Comparison of ENCODE assay signal across 8 cellular contexts in genomic region chr2:162333968-162334367, GRCh38. TPM values are rescaled to one million over a fixed set of nuclear protein-coding genes. Genes with fewer than 3 reads are reported as not detected.
A peak's percentile ranks its signal among the peaks of the same experiment; 100 is the strongest.
DNase-seq lines count a peak whose midpoint lies in the region; ATAC-seq and TF ChIP-seq lines count a peak whose summit lies in the region.

No MANE protein-coding gene starts in this region.

- H2AFZ ChIP-seq in Loucy (ENCODE audit: low read length) = no peak overlapping the region

- H3K9me3 Mint-ChIP-seq in MCF 10A (ENCODE audit: unreplicated experiment) = no peaks in the 10 kb centered on the region

- H3K9me3 ChIP-seq in breast epithelium = no peaks in the 10 kb centered on the region
- no peaks in the 10 kb centered on the region for H3K9me3 ChIP-seq in Loucy (ENCODE audit: insufficient read depth, low read depth, low read length)
- H3K9me3 ChIP-seq in ascending aorta = no peaks in the 10 kb centered on the region

- POLR2A ChIA-PET in MCF 10A (lab: Yijun Ruan, JAX) = interaction anchor here (1.0 to 1.7 kb wide), 2 partner anchors 12 to 179 kb away, joined by 3 read pairs; no protein-coding TSS in a partner anchor

- CTCF ChIA-PET in MCF 10A (lab: Yijun Ruan, JAX) = interaction anchor here (0.7 to 1.8 kb wide), 13 partner anchors 14 to 325 kb away, joined by 3 to 12 read pairs (median 3); partner anchors contain the start of gene IFIH1

- H3K9me2 ChIP-seq in Loucy (replicated peaks; ENCODE audit: low read depth, low read length) = no peaks in the 10 kb centered on the region

- H3K4me3 Mint-ChIP-seq in MCF 10A (ENCODE audit: unreplicated experiment) = no peak overlapping the region

- H3K27me3 ChIP-seq in breast epithelium (no peaks in the 10 kb centered on the region), Loucy (ENCODE audit: insufficient read depth, low read length, poor library complexity, severe bottlenecking) (no peaks in the 10 kb centered on the region), ascending aorta (no peaks in the 10 kb centered on the region)

- no peak overlapping the region for H3K4me2 ChIP-seq in Loucy (ENCODE audit: low read depth, low read length, poor library complexity, severe bottlenecking)

- no TSS peak for BruUV-seq in MCF 10A (replicated peaks; lab: Mats Ljungman, UMichigan)

- H3K79me2 ChIP-seq in Loucy (ENCODE audit: insufficient read depth, low read length) = no peaks in the 10 kb centered on the region

- no peaks in the 10 kb centered on the region for H3K4me1 ChIP-seq in breast epithelium
- H3K4me1 ChIP-seq in Loucy (ENCODE audit: insufficient read depth, low read length, poor library complexity, severe bottlenecking) = no peaks in the 10 kb centered on the region
- H3K4me1 ChIP-seq in ascending aorta = no peaks in the 10 kb centered on the region

- no peaks in the 10 kb centered on the region for H3K36me3 Mint-ChIP-seq in MCF 10A (ENCODE audit: insufficient read depth, unreplicated experiment)

- no peaks in the 10 kb centered on the region for H3K36me3 ChIP-seq in breast epithelium
- H3K36me3 ChIP-seq in Loucy (ENCODE audit: insufficient read depth, low read length) = no peaks in the 10 kb centered on the region
- H3K36me3 ChIP-seq in ascending aorta = no peaks in the 10 kb centered on the region

- H3K4me1 Mint-ChIP-seq in MCF 10A (ENCODE audit: insufficient read depth, unreplicated experiment) = no peaks in the 10 kb centered on the region

- H3K4me3 ChIP-seq in breast epithelium = no peak overlapping the region
- no peak overlapping the region for H3K4me3 ChIP-seq in Loucy (ENCODE audit: low read length, poor library complexity, severe bottlenecking)
- no peak overlapping the region for H3K4me3 ChIP-seq in ascending aorta

- ATAC-seq in GM21825 (IDR thresholded peaks at IDR 0.05; ENCODE audit: unreplicated experiment) = peak; percentile 60

- TF ChIP-seq POLR2A in breast epithelium (IDR thresholded peaks at IDR 0.05) = no peak

- H3K27ac ChIP-seq in breast epithelium (no peak overlapping the region), ascending aorta (no peak overlapping the region)

- H3K27me3 Mint-ChIP-seq in MCF 10A (ENCODE audit: insufficient read depth, unreplicated experiment) = peaks cover 21% of the 10 kb centered on the region

- no peak overlapping the region for H3K9ac ChIP-seq in Loucy (ENCODE audit: low read depth, low read length, poor library complexity, severe bottlenecking)

- TF ChIP-seq CTCF in MCF 10A (IDR thresholded peaks at IDR 0.05; ENCODE audit: unreplicated experiment) (peak; percentile 50), breast epithelium (IDR thresholded peaks at IDR 0.05) (no peak), Loucy (conservative IDR thresholded peaks at IDR 0.05; ENCODE audit: low read length) (peak; percentile 67), ascending aorta (IDR thresholded peaks at IDR 0.05) (peak in 2 of 3 experiments; percentile 18 to 40)

- intact Hi-C loops in MCF 10A (cut with micrococcal nuclease) (no loop called here), breast epithelium (cut with DNase I; ENCODE audit: low total_unique reads) (no loop called here), ascending aorta (cut with DNase I) (no loop called here)

- peak; percentile 58 for DNase-seq in MCF 10A (ENCODE audit: unreplicated experiment)
- no peak for DNase-seq in breast epithelium (ENCODE audit: low spot score in 2 of 2)
- DNase-seq in ascending aorta (ENCODE audit: low spot score in 2 of 2) = no peak
- DNase-seq in mucosa of gallbladder (ENCODE audit: low spot score) = peak; percentile 30
- no peak for DNase-seq in DMS153 (lab: John Stamatoyannopoulos, UW)
- DNase-seq in stimulated activated CD4-positive, alpha-beta T cell treated with anti-CD3 and anti-CD28 coated beads, Interleukin-12 subunit alpha, Interleukin-12 subunit beta, amount 100 ng/mL, for 4 hours = no peak

- no peaks in the 10 kb centered on the region for H3F3A ChIP-seq in Loucy (ENCODE audit: low read depth)

- H3K27ac Mint-ChIP-seq in MCF 10A (ENCODE audit: low read depth, unreplicated experiment) = no peak overlapping the region

- no peaks in the 10 kb centered on the region for H4K20me1 ChIP-seq in Loucy (ENCODE audit: insufficient read depth, low read length, poor library complexity, severe bottlenecking)

RNA-seq across cellular contexts. Expression of gene GCA, which starts 10.0 kb away (rescaled TPM):
- total RNA-seq in MCF 10A (2022) (0.77 and 1.9 TPM in 2 replicates), breast epithelium (10 to 100 TPM; 18.9 to 36.6 (median 24.6) TPM), ascending aorta (45.1 TPM), mucosa of gallbladder (37.4 TPM)

RNA-seq across cellular contexts. Expression of gene IFIH1, which starts 15.5 kb away (rescaled TPM):
- 4.5 and 7.2 TPM in 2 replicates for total RNA-seq in MCF 10A (2022)
- 10 to 100 TPM in 2 of 3 donors, 1 to 10 TPM in 1; 9.6 to 19.9 (median 13.1) TPM for total RNA-seq in breast epithelium
- 11.8 TPM for total RNA-seq in ascending aorta
- 15.9 TPM for total RNA-seq in mucosa of gallbladder

Comparison
In these comparisons a context has a peak if more than half of its experiments do, and no peak if none do; other contexts are left out.
1. DNase-seq: peak in MCF 10A (single experiment) and mucosa of gallbladder (single experiment); none in breast epithelium (0 of 2), ascending aorta (0 of 2), DMS153 (single experiment) and stimulated activated CD4-positive, alpha-beta T cell treated with anti-CD3 and anti-CD28 coated beads, Interleukin-12 subunit alpha, Interleukin-12 subunit beta, amount 100 ng/mL, for 4 hours (single experiment).
2. CTCF ChIP-seq: peak in MCF 10A (single experiment), Loucy (single experiment) and ascending aorta (2 of 3); none in breast epithelium (0 of 3).